In genomic region chr19:7927605-7928333, GRCh38 we compare ENCODE assay signal across 1 cellular context.
TF ChIP-seq lines count a peak whose summit lies in the region.

No MANE protein-coding gene starts in this region.

TF ChIP-seq in H1, 55 proteins besides CTCF, POLR2A, EP300 and RAD21:
- no peak for TF ChIP-seq SIX5 (IDR thresholded peaks at IDR 0.05; ENCODE audit: low read depth, low read length)
- no peak for TF ChIP-seq JUND (IDR thresholded peaks at IDR 0.05; ENCODE audit: low read length)
- no peak for TF ChIP-seq EGR1 (IDR thresholded peaks at IDR 0.05; ENCODE audit: borderline replicate concordance, low read depth, low read length)
- no peak for TF ChIP-seq USF2 (IDR thresholded peaks at IDR 0.05; ENCODE audit: low read length)
- no peak for TF ChIP-seq TCF12 (IDR thresholded peaks at IDR 0.05; ENCODE audit: low read depth, low read length)
- TF ChIP-seq CHD2 (IDR thresholded peaks at IDR 0.05; ENCODE audit: low read length), result no peak
- TF ChIP-seq NRF1 (IDR thresholded peaks at IDR 0.05; ENCODE audit: low read depth, low read length), result no peak
- no peak for TF ChIP-seq SIN3A (conservative IDR thresholded peaks at IDR 0.05 in 1 of 2, IDR thresholded peaks at IDR 0.05 in 1 of 2; ENCODE audit: low read depth in 1 of 2, low read length in 2 of 2)
- TF ChIP-seq HDAC6 (IDR thresholded peaks at IDR 0.05; ENCODE audit: low read depth, low read length), result no peak
- TF ChIP-seq PHF8 (conservative IDR thresholded peaks at IDR 0.05; ENCODE audit: low read depth, low read length), result no peak
- TF ChIP-seq RBBP5 (IDR thresholded peaks at IDR 0.05; ENCODE audit: borderline replicate concordance, low read depth, low read length), result no peak
- no peak for TF ChIP-seq CHD1 (IDR thresholded peaks at IDR 0.05; ENCODE audit: low read depth, low read length)
- TF ChIP-seq SUZ12 (IDR thresholded peaks at IDR 0.05; ENCODE audit: low read length), result no peak
- TF ChIP-seq CBX5 (IDR thresholded peaks at IDR 0.05; ENCODE audit: low read depth, low read length), result no peak
- no peak for TF ChIP-seq ASH2L (IDR thresholded peaks at IDR 0.05; ENCODE audit: low read length)
- TF ChIP-seq CTBP2 (IDR thresholded peaks at IDR 0.05; ENCODE audit: borderline replicate concordance, insufficient read depth, insufficient read length, low read length), result no peak
- no peak for TF ChIP-seq SP1 (IDR thresholded peaks at IDR 0.05; ENCODE audit: low read depth, low read length)
- TF ChIP-seq KDM5A (IDR thresholded peaks at IDR 0.05; ENCODE audit: low read length), result no peak
- TF ChIP-seq SP4 (IDR thresholded peaks at IDR 0.05; ENCODE audit: low read length), result no peak
- TF ChIP-seq ZNF274 (IDR thresholded peaks at IDR 0.05; ENCODE audit: borderline replicate concordance, extremely low read depth, low read length), result no peak
